ENCODE assay signal across 1 cellular context in genomic region chr19:58002384-58003152, GRCh38.
TF ChIP-seq lines count a peak whose summit lies in the region.

ZNF606 (minus strand) TSS chr19:58002820; CDS start chr19:58001319, 1,501 bp downstream.

TF ChIP-seq in GM12878, 131 proteins besides CTCF, POLR2A, EP300 and RAD21 (continued from another document):
- TF ChIP-seq NKRF (conservative IDR thresholded peaks at IDR 0.05) (peak; percentile 32; the same call in 1 of the 2 replicates), PAX8 (IDR thresholded peaks at IDR 0.05) (no peak), MYC (IDR thresholded peaks at IDR 0.05; ENCODE audit: insufficient read depth, insufficient read length, insufficient replicate concordance, low read length, severe bottlenecking) (no peak), NFYA (IDR thresholded peaks at IDR 0.05; ENCODE audit: borderline replicate concordance, low read depth, low read length) (no peak), KDM1A (IDR thresholded peaks at IDR 0.05; ENCODE audit: borderline replicate concordance) (no peak), CEBPZ (IDR thresholded peaks at IDR 0.05; ENCODE audit: low read depth, low read length) (no peak), LARP7 (IDR thresholded peaks at IDR 0.05) (peak; percentile 74; the same call in 1 of the 2 replicates), ZNF274 (IDR thresholded peaks at IDR 0.05; ENCODE audit: insufficient read depth, insufficient read length) (no peak), RFX5 (IDR thresholded peaks at IDR 0.05; ENCODE audit: low read depth, low read length) (no peak), IRF3 (IDR thresholded peaks at IDR 0.05) (no peak), RB1 (IDR thresholded peaks at IDR 0.05; ENCODE audit: borderline replicate concordance) (0 out of 2 replicates have a peak, but pooled peaks have one; percentile 25), HCFC1 (IDR thresholded peaks at IDR 0.05; ENCODE audit: low read length) (peak; percentile 90), TCF3 (IDR thresholded peaks at IDR 0.05; ENCODE audit: borderline replicate concordance, insufficient read depth, low read depth, low read length) (no peak), BCLAF1 (IDR thresholded peaks at IDR 0.05) (no peak), STAT3 (IDR thresholded peaks at IDR 0.05; ENCODE audit: low read depth, low read length) (no peak), ZNF592 (IDR thresholded peaks at IDR 0.05) (peak; percentile 79; the same call in 1 of the 2 replicates), TCF7 (IDR thresholded peaks at IDR 0.05; ENCODE audit: borderline replicate concordance) (no peak), NFXL1 (IDR thresholded peaks at IDR 0.05; ENCODE audit: borderline replicate concordance) (no peak), WRNIP1 (IDR thresholded peaks at IDR 0.05; ENCODE audit: borderline replicate concordance, low read depth, low read length) (no peak), PRDM15 (CRISPR knock-in tag; IDR thresholded peaks at IDR 0.05) (no peak), SKIL (IDR thresholded peaks at IDR 0.05; ENCODE audit: low read depth, poor library complexity, severe bottlenecking) (no peak), SMAD5 (IDR thresholded peaks at IDR 0.05; ENCODE audit: low read depth) (no peak), ZNF384 (IDR thresholded peaks at IDR 0.05; ENCODE audit: borderline replicate concordance, low read depth, low read length) (no peak), HDAC6 (IDR thresholded peaks at IDR 0.05; ENCODE audit: unreplicated experiment) (no peak), CUX1 (IDR thresholded peaks at IDR 0.05; ENCODE audit: insufficient replicate concordance, low read depth, low read length) (no peak)
